25 cellular contexts compared by ENCODE assay signal in genomic region chr9:130088056-130088455, GRCh38. TPM values are rescaled to one million over a fixed set of nuclear protein-coding genes. Genes with fewer than 3 reads are reported as not detected.
DNase-seq lines count a peak whose midpoint lies in the region; ATAC-seq and TF ChIP-seq lines count a peak whose summit lies in the region.
"Had no signal": no experiment of that assay in that cellular context is flagged by ENCODE, and none has a peak within 500 bp of the region (broad histone marks: within the 10 kb centered on the region; RNA-seq: fewer than 3 reads in every experiment).

No MANE protein-coding gene starts in this region.

- no peak overlapping the region for H3K27ac ChIP-seq in sigmoid colon
- H3K27ac ChIP-seq in esophagus muscularis mucosa (replicated peaks in 1 of 4) = no peak overlapping the region
- H3K27ac ChIP-seq: breast epithelium, heart left ventricle, ovary, right atrium auricular region, RWPE1 had no signal

- peak overlapping the region; percentile 45 for H3K27ac Mint-ChIP-seq in activated T-helper 17 cell treated with anti-CD3 and anti-CD28 coated beads, Interleukin-2, amount 50 U/mL, for 72 hours
- H3K27ac Mint-ChIP-seq: dendritic cell treated with granulocyte-macrophage colony-stimulating factor and Interleukin-4, amounts not matched to agents 40 ng/mL and 50 ng/mL, for 4 days; HFFc6 had no signal

- TF ChIP-seq EP300 in sigmoid colon (IDR thresholded peaks at IDR 0.05) (no peak), esophagus muscularis mucosa (IDR thresholded peaks at IDR 0.05) (no peak)

- H3K9me3 ChIP-seq in sigmoid colon (no peaks in the 10 kb centered on the region), esophagus muscularis mucosa (no peaks in the 10 kb centered on the region)
- H3K9me3 ChIP-seq: breast epithelium, heart left ventricle, ovary, right atrium auricular region had no signal

- peaks cover 93% of the 10 kb centered on the region for H3K36me3 Mint-ChIP-seq in activated T-helper 17 cell treated with anti-CD3 and anti-CD28 coated beads, Interleukin-2, amount 50 U/mL, for 72 hours (ENCODE audit: low read depth)

- no peak for TF ChIP-seq POLR2A in sigmoid colon (IDR thresholded peaks at IDR 0.05)
- TF ChIP-seq POLR2A in esophagus muscularis mucosa (IDR thresholded peaks at IDR 0.05; ENCODE audit: low read depth) = no peak

- no peak for ATAC-seq in activated T-helper 17 cell treated with anti-CD3 and anti-CD28 coated beads, Interleukin-2, amount 50 U/mL, for 72 hours (replicated peaks)
- ATAC-seq in GM21576 (IDR thresholded peaks at IDR 0.05; ENCODE audit: unreplicated experiment) (no peak), GM18511 (IDR thresholded peaks at IDR 0.05; ENCODE audit: unreplicated experiment) (no peak)
- ATAC-seq: heart left ventricle; naive thymus-derived CD8-positive, alpha-beta T cell; stimulated activated naive CD8-positive, alpha-beta T cell treated with anti-CD3 and anti-CD28 coated beads, Interleukin-15, Interleukin-2, amounts not matched to agents 100 U/mL and 50 U/mL, for 24 hours had no signal

- no peaks in the 10 kb centered on the region for H3K27me3 Mint-ChIP-seq in activated T-helper 17 cell treated with anti-CD3 and anti-CD28 coated beads, Interleukin-2, amount 50 U/mL, for 72 hours
- H3K27me3 Mint-ChIP-seq: dendritic cell treated with granulocyte-macrophage colony-stimulating factor and Interleukin-4, amounts not matched to agents 40 ng/mL and 50 ng/mL, for 4 days; naive thymus-derived CD8-positive, alpha-beta T cell had no signal

- H3K9me3 Mint-ChIP-seq in activated T-helper 17 cell treated with anti-CD3 and anti-CD28 coated beads, Interleukin-2, amount 50 U/mL, for 72 hours = no peaks in the 10 kb centered on the region
- H3K9me3 Mint-ChIP-seq: dendritic cell treated with granulocyte-macrophage colony-stimulating factor and Interleukin-4, amounts not matched to agents 40 ng/mL and 50 ng/mL, for 4 days; HFFc6; naive thymus-derived CD8-positive, alpha-beta T cell had no signal

- DNase-seq in COLO829 (ENCODE audit: low spot score) (peak; percentile 97), foreskin melanocyte (peak; percentile 92), sigmoid colon (peak; percentile 4), hepatic stellate cell (ENCODE audit: low spot score) (no peak), esophagus muscularis mucosa (ENCODE audit: extremely low spot score) (no peak)
- DNase-seq: activated CD4-positive, alpha-beta T cell treated with anti-CD3 and anti-CD28 coated beads, Interleukin-2, amount 50 U/mL, for 1 hour; DMS 273 treated with DMSO at 0.1 percent for 48 hours; heart left ventricle; HFFc6; naive thymus-derived CD8-positive, alpha-beta T cell; NCI-H1105 treated with DMSO at 0.1 percent for 48 hours; NCI-H2081 treated with DMSO at 0.1 percent for 48 hours; NCI-H82; ovary; stimulated activated CD4-positive, alpha-beta T cell treated with anti-CD3 and anti-CD28 coated beads, Interleukin-12 subunit alpha, Interleukin-12 subunit beta, amount 100 ng/mL, for 4 hours; stimulated activated CD4-positive, alpha-beta T cell treated with anti-CD3 and anti-CD28 coated beads, Interleukin-4, amount 100 ng/mL, for 24 hours; stimulated activated naive CD8-positive, alpha-beta T cell treated with anti-CD3 and anti-CD28 coated beads, Interleukin-15, Interleukin-2, amounts not matched to agents 100 U/mL and 50 U/mL, for 24 hours; trophoblast cell had no signal

- WGBS in sigmoid colon, 2 donors = 92 to 97% methylated on average over 5 of the region's 5 CpGs
- WGBS in esophagus muscularis mucosa = 88% methylated on average over 5 of the region's 5 CpGs

- H3K4me1 ChIP-seq in sigmoid colon (no peaks in the 10 kb centered on the region), esophagus muscularis mucosa (no peaks in the 10 kb centered on the region)
- H3K4me1 ChIP-seq: breast epithelium, heart left ventricle, right atrium auricular region had no signal

- no peaks in the 10 kb centered on the region for H3K4me1 Mint-ChIP-seq in activated T-helper 17 cell treated with anti-CD3 and anti-CD28 coated beads, Interleukin-2, amount 50 U/mL, for 72 hours

- intact Hi-C loops in sigmoid colon (cut with DNase I) (no loop called here), esophagus muscularis mucosa (cut with DNase I) (no loop called here)

- no peak overlapping the region for H3K4me3 Mint-ChIP-seq in activated T-helper 17 cell treated with anti-CD3 and anti-CD28 coated beads, Interleukin-2, amount 50 U/mL, for 72 hours
- H3K4me3 Mint-ChIP-seq: dendritic cell treated with granulocyte-macrophage colony-stimulating factor and Interleukin-4, amounts not matched to agents 40 ng/mL and 50 ng/mL, for 4 days; HFFc6; naive thymus-derived CD8-positive, alpha-beta T cell had no signal

- no peaks in the 10 kb centered on the region for H3K27me3 ChIP-seq in sigmoid colon
- H3K27me3 ChIP-seq in esophagus muscularis mucosa = no peaks in the 10 kb centered on the region
- H3K27me3 ChIP-seq: breast epithelium, heart left ventricle, ovary, right atrium auricular region had no signal

- H3K4me3 ChIP-seq in sigmoid colon (no peak overlapping the region), esophagus muscularis mucosa (no peak overlapping the region)
- H3K4me3 ChIP-seq: breast epithelium, heart left ventricle, ovary, right atrium auricular region had no signal

- H3K36me3 ChIP-seq in sigmoid colon = peaks cover 4 to 86% (median 36%) of the 10 kb centered on the region in 4 donors
- H3K36me3 ChIP-seq in esophagus muscularis mucosa = peaks cover 17 to 88% (median 75%) of the 10 kb centered on the region in 4 donors
- H3K36me3 ChIP-seq: breast epithelium, ovary had no signal

- TF ChIP-seq CTCF in sigmoid colon (IDR thresholded peaks at IDR 0.05) (no peak), esophagus muscularis mucosa (IDR thresholded peaks at IDR 0.05) (no peak)

RNA-seq across cellular contexts. Expression of gene GPR107, which starts 34.4 kb away (rescaled TPM):
- total RNA-seq in activated T-helper 17 cell treated with anti-CD3 and anti-CD28 coated beads, Interleukin-2, amount 50 U/mL, for 72 hours = 10 to 100 TPM; 28.1 to 32.6 TPM
- total RNA-seq in sigmoid colon (10 to 100 TPM; 18.9 to 27.7 (median 21.6) TPM), esophagus muscularis mucosa (10 to 100 TPM; 19.9 to 34.7 (median 30.8) TPM)
- 10 to 100 TPM in 1 of 3 donors, 1 to 10 TPM in 2; 3.6 to 34.1 (median 3.7) TPM for polyA plus RNA-seq in sigmoid colon

RNA-seq across cellular contexts. Expression of gene FNBP1, which starts 45.1 kb away (rescaled TPM):
- 100 to 1,000 TPM; 173 to 492 TPM for total RNA-seq in activated T-helper 17 cell treated with anti-CD3 and anti-CD28 coated beads, Interleukin-2, amount 50 U/mL, for 72 hours
- total RNA-seq in sigmoid colon = 100 to 1,000 TPM in 3 of 4 donors, 10 to 100 TPM in 1; 92.8 to 172 (median 104) TPM
- 10 to 100 TPM; 12.5 to 39.0 (median 13.2) TPM for polyA plus RNA-seq in sigmoid colon
- 100 to 1,000 TPM; 177 to 317 (median 254) TPM for total RNA-seq in esophagus muscularis mucosa

Comparison
In these comparisons a context has a peak if more than half of its experiments do, and no peak if none do; other contexts are left out.
1. DNase-seq: peak in COLO829 (single experiment), foreskin melanocyte (single experiment) and sigmoid colon (single experiment); none in hepatic stellate cell (single experiment) and esophagus muscularis mucosa (single experiment).